In the genomic region with DNA sequence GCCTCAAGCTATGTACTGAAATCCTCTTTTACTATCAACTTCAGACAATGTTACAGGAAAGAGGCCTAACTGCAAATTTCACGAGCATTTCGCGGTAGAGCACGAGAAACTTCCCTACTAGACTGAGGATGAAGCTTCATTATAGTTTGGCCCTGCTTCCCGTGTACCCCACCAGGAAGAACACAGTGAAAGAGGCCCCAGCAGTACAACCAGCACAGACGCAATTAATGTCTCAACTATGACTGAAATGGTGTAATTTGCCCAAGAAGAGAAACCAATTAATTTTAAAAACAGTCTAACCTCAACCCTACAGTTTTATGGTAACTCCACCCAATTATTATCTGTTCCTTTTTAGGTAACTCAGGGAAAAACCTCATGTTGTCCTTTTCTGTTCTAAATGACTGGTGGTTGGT, we compare ENCODE assay signal across 2 cellular contexts.
TF ChIP-seq lines count a peak whose summit lies in the region.

No MANE protein-coding gene starts in this region.

TF ChIP-seq in GM12891, 5 proteins besides CTCF, POLR2A, EP300 and RAD21:
- no peak for TF ChIP-seq SPI1 (IDR thresholded peaks at IDR 0.05; ENCODE audit: low read depth, low read length)
- TF ChIP-seq POU2F2 (IDR thresholded peaks at IDR 0.05; ENCODE audit: low read depth, low read length), result no peak
- TF ChIP-seq POLR2AphosphoS5 (IDR thresholded peaks at IDR 0.05; ENCODE audit: low read depth, low read length), result no peak
- TF ChIP-seq TAF1 (IDR thresholded peaks at IDR 0.05; ENCODE audit: low read depth, low read length), result no peak
- no peak for TF ChIP-seq PAX5 (IDR thresholded peaks at IDR 0.05; ENCODE audit: insufficient read depth, low read length, severe bottlenecking)

TF ChIP-seq in SK-N-SH, 30 proteins besides CTCF, POLR2A, EP300 and RAD21:
- TF ChIP-seq SIN3A (IDR thresholded peaks at IDR 0.05; ENCODE audit: borderline replicate concordance, low read depth, low read length) (no peak), USF1 (IDR thresholded peaks at IDR 0.05; ENCODE audit: borderline replicate concordance, low read depth) (no peak), FOSL2 (IDR thresholded peaks at IDR 0.05; ENCODE audit: borderline replicate concordance, low read depth) (no peak), MXI1 (IDR thresholded peaks at IDR 0.05; ENCODE audit: low read depth, low read length) (no peak), GATA2 (CRISPR knock-in tag; IDR thresholded peaks at IDR 0.05) (no peak), POLR2AphosphoS5 (IDR thresholded peaks at IDR 0.05; ENCODE audit: low read depth, low read length) (no peak), NFIC (IDR thresholded peaks at IDR 0.05; ENCODE audit: borderline replicate concordance) (no peak), GABPA (IDR thresholded peaks at IDR 0.05; ENCODE audit: low read depth) (no peak), FOXM1 (IDR thresholded peaks at IDR 0.05; ENCODE audit: low read depth) (no peak)
- TF ChIP-seq, protein P1, sequence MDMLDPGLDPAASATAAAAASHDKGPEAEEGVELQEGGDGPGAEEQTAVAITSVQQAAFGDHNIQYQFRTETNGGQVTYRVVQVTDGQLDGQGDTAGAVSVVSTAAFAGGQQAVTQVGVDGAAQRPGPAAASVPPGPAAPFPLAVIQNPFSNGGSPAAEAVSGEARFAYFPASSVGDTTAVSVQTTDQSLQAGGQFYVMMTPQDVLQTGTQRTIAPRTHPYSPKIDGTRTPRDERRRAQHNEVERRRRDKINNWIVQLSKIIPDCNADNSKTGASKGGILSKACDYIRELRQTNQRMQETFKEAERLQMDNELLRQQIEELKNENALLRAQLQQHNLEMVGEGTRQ (IDR thresholded peaks at IDR 0.05; ENCODE audit: borderline replicate concordance, low read depth, low read length), result no peak
- TF ChIP-seq, protein P2, sequence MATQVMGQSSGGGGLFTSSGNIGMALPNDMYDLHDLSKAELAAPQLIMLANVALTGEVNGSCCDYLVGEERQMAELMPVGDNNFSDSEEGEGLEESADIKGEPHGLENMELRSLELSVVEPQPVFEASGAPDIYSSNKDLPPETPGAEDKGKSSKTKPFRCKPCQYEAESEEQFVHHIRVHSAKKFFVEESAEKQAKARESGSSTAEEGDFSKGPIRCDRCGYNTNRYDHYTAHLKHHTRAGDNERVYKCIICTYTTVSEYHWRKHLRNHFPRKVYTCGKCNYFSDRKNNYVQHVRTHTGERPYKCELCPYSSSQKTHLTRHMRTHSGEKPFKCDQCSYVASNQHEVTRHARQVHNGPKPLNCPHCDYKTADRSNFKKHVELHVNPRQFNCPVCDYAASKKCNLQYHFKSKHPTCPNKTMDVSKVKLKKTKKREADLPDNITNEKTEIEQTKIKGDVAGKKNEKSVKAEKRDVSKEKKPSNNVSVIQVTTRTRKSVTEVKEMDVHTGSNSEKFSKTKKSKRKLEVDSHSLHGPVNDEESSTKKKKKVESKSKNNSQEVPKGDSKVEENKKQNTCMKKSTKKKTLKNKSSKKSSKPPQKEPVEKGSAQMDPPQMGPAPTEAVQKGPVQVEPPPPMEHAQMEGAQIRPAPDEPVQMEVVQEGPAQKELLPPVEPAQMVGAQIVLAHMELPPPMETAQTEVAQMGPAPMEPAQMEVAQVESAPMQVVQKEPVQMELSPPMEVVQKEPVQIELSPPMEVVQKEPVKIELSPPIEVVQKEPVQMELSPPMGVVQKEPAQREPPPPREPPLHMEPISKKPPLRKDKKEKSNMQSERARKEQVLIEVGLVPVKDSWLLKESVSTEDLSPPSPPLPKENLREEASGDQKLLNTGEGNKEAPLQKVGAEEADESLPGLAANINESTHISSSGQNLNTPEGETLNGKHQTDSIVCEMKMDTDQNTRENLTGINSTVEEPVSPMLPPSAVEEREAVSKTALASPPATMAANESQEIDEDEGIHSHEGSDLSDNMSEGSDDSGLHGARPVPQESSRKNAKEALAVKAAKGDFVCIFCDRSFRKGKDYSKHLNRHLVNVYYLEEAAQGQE (IDR thresholded peaks at IDR 0.05; ENCODE audit: low read depth, low read length), result no peak
